In genomic region chr16:27640277-27640600, GRCh38 we compare ENCODE assay signal across 10 cellular contexts.
A peak's percentile ranks its signal among the peaks of the same experiment; 100 is the strongest.
DNase-seq lines count a peak whose midpoint lies in the region; ATAC-seq and TF ChIP-seq lines count a peak whose summit lies in the region.
"Had no signal": no experiment of that assay in that cellular context is flagged by ENCODE, and none has a peak within 500 bp of the region (broad histone marks: within the 10 kb centered on the region; RNA-seq: fewer than 3 reads in every experiment).

No MANE protein-coding gene starts in this region.

- no peak overlapping the region for H2BK120ac ChIP-seq in H9 (ENCODE audit: low read depth, low read length, poor library complexity, severe bottlenecking)

- peaks cover 0 to 3% (median 0%) of the 10 kb centered on the region in 3 experiments; a peak in 2 of 7 replicates for H3K36me3 Mint-ChIP-seq in H9 (ENCODE audit: insufficient read depth in 1 of 3, low read depth in 3 of 3)

- H3K79me1 ChIP-seq in H9 (ENCODE audit: insufficient read depth, low read depth, low read length, poor library complexity, severe bottlenecking): no peaks in the 10 kb centered on the region

- H3K9ac ChIP-seq in H9 (ENCODE audit: extremely low read depth, insufficient read length, low read length): no peak overlapping the region
- H3K9ac ChIP-seq: BLaER1 treated with 17β-estradiol and CSF1 and Interleukin-3, amounts not matched to agents 10 nM and 100 nM had no signal

- peaks cover 0 to 2% of the 10 kb centered on the region in 2 experiments; a peak in 2 of 5 replicates for H3K9me3 Mint-ChIP-seq in H9

- no peak overlapping the region for H4K5ac ChIP-seq in H9 (ENCODE audit: insufficient read length, low read depth, low read length)

- DNase-seq in H9 (peak; percentile 68), NCI-H226 (peak; percentile 42), omental fat pad (ENCODE audit: low spot score) (no peak), NCI-H526 treated with DMSO at 0.1 percent for 48 hours (lab: John Stamatoyannopoulos, UW) (no peak), HT-29 (ENCODE audit: low spot score) (no peak), GM20000 (ENCODE audit: low spot score) (no peak)
- DNase-seq: activated naive CD4-positive, alpha-beta T cell treated with anti-CD3 and anti-CD28 coated beads, Interleukin-2, amount 50 U/mL, for 16 hours; NCI-H345 had no signal

- no peaks in the 10 kb centered on the region for H4K20me1 ChIP-seq in H9 (ENCODE audit: control insufficient read depth, insufficient read depth, insufficient read length)

- ATAC-seq in omental fat pad (ENCODE audit: low FRiP score): peak; percentile 86

- H3K4ac ChIP-seq in H9 (ENCODE audit: low read depth, low read length): no peak overlapping the region

- H3K79me2 ChIP-seq in H9 (ENCODE audit: insufficient read depth, low read length): no peaks in the 10 kb centered on the region

- no peak overlapping the region for H4K8ac ChIP-seq in H9 (replicated peaks; ENCODE audit: insufficient read length, low read depth, low read length)

- TF ChIP-seq CTCF in H9 (conservative IDR thresholded peaks at IDR 0.05) (no peak), omental fat pad (IDR thresholded peaks at IDR 0.05) (no peak), GM20000 (IDR thresholded peaks at IDR 0.05; ENCODE audit: extremely low read depth, missing control alignments) (no peak)

- H3K27me3 ChIP-seq in H9 (ENCODE audit: insufficient read depth, low read length) (no peaks in the 10 kb centered on the region), esophagus (ENCODE audit: control insufficient read depth in 1 of 2, insufficient read depth in 2 of 2, low read length in 2 of 2) (no peaks in the 10 kb centered on the region)
- H3K27me3 ChIP-seq: BLaER1 treated with 17β-estradiol and CSF1 and Interleukin-3, amounts not matched to agents 10 nM and 100 nM had no signal

- no peak overlapping the region for H3K18ac ChIP-seq in H9 (ENCODE audit: insufficient read length, low read depth, low read length)

- no peaks in the 10 kb centered on the region for H3K23me2 ChIP-seq in H9 (ENCODE audit: insufficient read length, low read depth, low read length, poor library complexity, severe bottlenecking)

- H3K9me3 ChIP-seq in H9 (ENCODE audit: control insufficient read depth, low read depth, low read length): no peaks in the 10 kb centered on the region
- no peaks in the 10 kb centered on the region for H3K9me3 ChIP-seq in esophagus (ENCODE audit: control insufficient read depth in 2 of 2, insufficient read depth in 1 of 2, low read depth in 1 of 2, low read length in 1 of 2)

- no peak overlapping the region for H2BK15ac ChIP-seq in H9 (ENCODE audit: low read depth, low read length)

- no peak overlapping the region for H3K23ac ChIP-seq in H9 (ENCODE audit: insufficient read length, low read depth, low read length)

- WGBS in H9 (ENCODE audit: extremely low coverage, insufficient read length, low lambda C conversion rate): no CpG with 5 or more reads among the region's 6 CpGs
- 47 to 57% methylated on average over 6 of the region's 6 CpGs for WGBS in esophagus, 2 donors

- no peak overlapping the region for H4K91ac ChIP-seq in H9 (ENCODE audit: insufficient read length, low read depth, low read length)

- no peak overlapping the region for H3K4me3 Mint-ChIP-seq in H9

- H3K56ac ChIP-seq in H9 (ENCODE audit: insufficient read length, low read depth, low read length): no peak overlapping the region

- H3T11ph ChIP-seq in H9 (ENCODE audit: low read length): no peak overlapping the region

- no peak overlapping the region for H3K4me2 ChIP-seq in H9 (ENCODE audit: insufficient read depth, insufficient read length, low read length)

- no peak overlapping the region for H2AK5ac ChIP-seq in H9 (ENCODE audit: insufficient read length, low read length)

- no peak overlapping the region; the same call in 1 of the 2 replicates for H3K14ac ChIP-seq in H9 (ENCODE audit: insufficient read depth, low read length)

- H2BK12ac ChIP-seq in H9 (ENCODE audit: insufficient read length, low read depth, low read length): no peak overlapping the region

- H2BK5ac ChIP-seq in H9 (ENCODE audit: insufficient read length, low read length): no peak overlapping the region

- H3K4me1 ChIP-seq in H9 (ENCODE audit: insufficient read depth, low read length): no peaks in the 10 kb centered on the region
- peaks cover 0 to 22% of the 10 kb centered on the region in 2 donors for H3K4me1 ChIP-seq in esophagus (ENCODE audit: control insufficient read depth in 2 of 2, insufficient read depth in 2 of 2, low read length in 1 of 2)

- no peak overlapping the region for H2BK20ac ChIP-seq in H9 (ENCODE audit: low read depth, low read length, poor library complexity, severe bottlenecking)

- no peaks in the 10 kb centered on the region for H3K36me3 ChIP-seq in esophagus (ENCODE audit: control insufficient read depth in 2 of 2, insufficient read depth in 2 of 2, low read length in 1 of 2)

- H3K27ac ChIP-seq in H9 (ENCODE audit: insufficient read length, low read depth, low read length) (no peak overlapping the region), esophagus (ENCODE audit: low read depth in 2 of 2, low read length in 1 of 2) (peak overlapping the region; percentile 92 to 97)
- H3K27ac ChIP-seq: BLaER1 treated with 17β-estradiol and CSF1 and Interleukin-3, amounts not matched to agents 10 nM and 100 nM had no signal

- H3K27me3 Mint-ChIP-seq in H9 (ENCODE audit: low read depth): no peaks in the 10 kb centered on the region

- H3K4me3 ChIP-seq in esophagus (ENCODE audit: low read depth in 1 of 2, low read length in 2 of 2): no peak overlapping the region
- H3K4me3 ChIP-seq: BLaER1 treated with 17β-estradiol and CSF1 and Interleukin-3, amounts not matched to agents 10 nM and 100 nM had no signal

- H2AFZ ChIP-seq in H9 (ENCODE audit: low read length): no peak overlapping the region

- peaks cover 17 to 31% of the 10 kb centered on the region in 2 experiments for H3K4me1 Mint-ChIP-seq in H9

- H3K27ac Mint-ChIP-seq in H9: peak overlapping the region in 1 of 3 experiments; percentile 20; a peak in 1 of 7 replicates

Comparison
In these comparisons a context has a peak if more than half of its experiments do, and no peak if none do; other contexts are left out.
1. DNase-seq: peak in H9 (single experiment) and NCI-H226 (single experiment); none in omental fat pad (single experiment), NCI-H526 treated with DMSO at 0.1 percent for 48 hours (single experiment), HT-29 (single experiment) and GM20000 (single experiment).